ENCODE assay signal across 8 cellular contexts in the genomic region with DNA sequence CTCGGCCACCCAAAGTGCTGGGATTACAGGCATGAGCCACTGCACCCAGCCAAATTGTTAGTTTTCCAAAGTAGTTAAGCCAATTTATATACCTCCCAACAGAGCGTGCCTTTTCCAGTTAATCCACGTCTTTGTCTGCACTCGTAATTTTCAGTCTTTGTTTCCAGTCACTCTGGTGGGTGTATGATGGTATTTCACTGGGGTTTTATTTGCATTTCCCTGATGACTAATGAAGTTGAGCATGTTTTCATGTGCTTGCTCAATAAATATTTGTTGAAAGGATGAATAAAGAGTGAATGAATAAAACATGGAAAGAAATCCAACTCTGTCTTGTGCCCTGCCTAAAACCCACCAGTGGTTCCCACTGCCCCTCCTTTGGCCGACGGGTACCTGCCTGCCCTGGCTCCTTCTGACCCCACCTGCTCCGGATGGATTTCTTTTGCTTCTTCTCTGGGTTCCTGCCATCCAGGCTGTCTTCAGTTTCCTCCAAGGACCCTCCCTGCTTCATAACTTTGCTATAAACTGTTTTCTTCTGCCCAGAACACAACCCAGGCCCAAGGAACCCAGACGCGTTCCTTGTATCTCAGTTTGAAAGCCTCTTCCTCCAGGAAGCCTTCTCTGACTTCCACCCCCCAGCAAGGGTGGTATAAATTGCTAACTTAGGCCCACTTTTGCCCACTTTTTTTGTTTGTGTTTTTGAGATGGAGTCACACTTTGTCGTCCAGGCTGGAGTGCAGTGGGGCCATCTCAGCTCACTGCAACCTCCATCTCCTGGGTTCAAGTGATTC. TPM values are rescaled to one million over a fixed set of nuclear protein-coding genes. Genes with fewer than 3 reads are reported as not detected.
A peak's percentile ranks its signal among the peaks of the same experiment; 100 is the strongest.
DNase-seq lines count a peak whose midpoint lies in the region; ATAC-seq lines count a peak whose summit lies in the region.
"Had no signal": no experiment of that assay in that cellular context is flagged by ENCODE, and none has a peak within 500 bp of the region (broad histone marks: within the 10 kb centered on the region; RNA-seq: fewer than 3 reads in every experiment).

No MANE protein-coding gene starts in this region.

- peak overlapping the region; percentile 12 for H3K4me3 ChIP-seq in skeletal muscle satellite cell (ENCODE audit: low read length)

- H3K36me3 ChIP-seq in skeletal muscle satellite cell (ENCODE audit: insufficient read depth, low read length), result no peaks in the 10 kb centered on the region

- H3K4me1 ChIP-seq in skeletal muscle satellite cell (ENCODE audit: control insufficient read depth, insufficient read depth, low read length), result peaks cover 21% of the 10 kb centered on the region

- H3K27me3 ChIP-seq in skeletal muscle satellite cell (ENCODE audit: control insufficient read depth, insufficient read depth, low read length), result no peaks in the 10 kb centered on the region

- peak overlapping the region; percentile 54 for H3K9ac ChIP-seq in skeletal muscle satellite cell (ENCODE audit: low read depth, low read length)

- ATAC-seq in HG03354 (IDR thresholded peaks at IDR 0.05; ENCODE audit: poor library complexity, severe bottlenecking, unreplicated experiment) (no peak), GM19455 (IDR thresholded peaks at IDR 0.05; ENCODE audit: unreplicated experiment) (no peak)

- H3K27ac ChIP-seq in epithelial cell of prostate, result peak overlapping the region; percentile 84

- no peaks in the 10 kb centered on the region for H3K9me3 ChIP-seq in skeletal muscle satellite cell (replicated peaks; ENCODE audit: low read length)

- DNase-seq in GM04504 (ENCODE audit: low read depth) (peak; percentile 65), NCI-H82 (lab: John Stamatoyannopoulos, UW) (peak; percentile 79), epithelial cell of prostate (ENCODE audit: low read depth, low spot score) (peak; percentile 60), UCSD-AML1 (lab: John Stamatoyannopoulos, UW; ENCODE audit: unreplicated experiment) (no peak)
- DNase-seq: NCI-H2227 treated with DMSO at 0.1 percent for 48 hours had no signal

- H3K4me2 ChIP-seq in skeletal muscle satellite cell (ENCODE audit: low read length), result peak overlapping the region; percentile 62

RNA-seq across cellular contexts. Expression of a gene that starts 3.0 kb away (rescaled TPM):
- total RNA-seq in skeletal muscle satellite cell (2012; rRNA removed), result 28.1 and 29.9 TPM in 2 replicates

RNA-seq across cellular contexts. Expression of a gene that starts 58.0 kb away (rescaled TPM):
- 31.5 and 39.8 TPM in 2 replicates for total RNA-seq in skeletal muscle satellite cell (2012; rRNA removed)
